ENCODE assay signal across 36 cellular contexts in the genomic region with DNA sequence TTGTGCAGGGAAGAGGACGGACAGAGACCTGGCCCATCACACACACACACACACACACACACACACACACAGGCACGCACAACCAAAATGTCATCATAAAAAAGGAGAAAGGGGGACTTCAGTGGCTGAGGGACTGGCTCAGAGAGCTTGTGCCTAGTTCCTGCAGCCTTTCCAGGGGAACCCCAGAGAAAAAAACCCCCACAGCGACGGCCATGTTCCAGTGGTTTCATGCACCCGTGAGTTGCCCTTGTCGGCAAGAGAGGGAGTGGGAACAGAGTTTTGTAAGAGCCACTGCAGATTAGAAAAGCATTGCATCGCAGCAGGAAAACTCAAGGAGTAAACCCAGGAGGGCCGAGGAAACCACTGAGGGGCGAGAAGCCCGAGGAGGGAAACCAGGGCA.
"Had no signal": no experiment of that assay in that cellular context is flagged by ENCODE, and none has a peak within 500 bp of the region (broad histone marks: within the 10 kb centered on the region; RNA-seq: fewer than 3 reads in every experiment).

No MANE protein-coding gene starts in this region.

- H3K4me1 ChIP-seq: adrenal gland, body of pancreas, heart right ventricle had no signal

- H3K4me1 Mint-ChIP-seq: activated B cell treated with CpG ODN at 0.5 μM for 24 hours; activated naive CD4-positive, alpha-beta T cell treated with anti-CD3 and anti-CD28 coated beads, Interleukin-2, amount 50 U/mL, for 24 hours; activated naive CD8-positive, alpha-beta T cell treated with anti-CD3 and anti-CD28 coated beads for 36 hours; activated naive CD8-positive, alpha-beta T cell treated with anti-CD3 and anti-CD28 coated beads, Interleukin-2, amount 50 U/mL, for 24 hours; T-helper 17 cell had no signal

- ATAC-seq: activated CD4-positive, CD25-positive, alpha-beta regulatory T cell treated with anti-CD3 and anti-CD28 coated beads, Interleukin-2, amount 50 U/mL, for 24 hours; activated CD8-positive, alpha-beta T cell treated with anti-CD3 and anti-CD28 coated beads for 36 hours; activated naive CD8-positive, alpha-beta T cell treated with anti-CD3 and anti-CD28 coated beads, Interleukin-2, amount 50 U/mL, for 24 hours; body of pancreas; effector memory CD8-positive, alpha-beta T cell; gastroesophageal sphincter; heart right ventricle; T-helper 17 cell had no signal

- H3K27ac Mint-ChIP-seq: activated B cell treated with CpG ODN at 0.5 μM for 24 hours; activated CD8-positive, alpha-beta T cell treated with anti-CD3 and anti-CD28 coated beads for 36 hours; activated naive CD4-positive, alpha-beta T cell treated with anti-CD3 and anti-CD28 coated beads for 36 hours; activated naive CD4-positive, alpha-beta T cell treated with anti-CD3 and anti-CD28 coated beads, Interleukin-2, amount 50 U/mL, for 24 hours; activated naive CD8-positive, alpha-beta T cell treated with anti-CD3 and anti-CD28 coated beads for 36 hours; activated naive CD8-positive, alpha-beta T cell treated with anti-CD3 and anti-CD28 coated beads, Interleukin-2, amount 50 U/mL, for 24 hours; activated T-helper 1 cell treated with anti-CD3 and anti-CD28 coated beads, Interleukin-12 subunit alpha, Interleukin-12 subunit beta, Interleukin-2, Interleukin-4 antibody, amounts not matched to agents 30 ng/mL and 10 ng/mL and 1 ng/mL, durations not matched to agents 14 hours and 24 hours and 36 hours; activated T-helper 2 cell treated with anti-CD3 and anti-CD28 coated beads, Interferon-gamma antibody, Interleukin-2, Interleukin-4, amounts not matched to agents 10 μg/mL and 5 μg/mL and 100 μg/mL, durations not matched to agents 14 hours and 24 hours and 36 hours; effector memory CD8-positive, alpha-beta T cell; T-helper 17 cell; T-helper 2 cell treated with Interferon-gamma antibody and Interleukin-4, amounts not matched to agents 5 μg/mL and 100 μg/mL, for 36 hours had no signal

- H3K9me3 ChIP-seq: adrenal gland, body of pancreas, esophagus squamous epithelium, gastroesophageal sphincter, heart right ventricle had no signal

- DNase-seq: activated B cell treated with CpG ODN at 0.5 μM for 24 hours; activated CD4-positive, alpha-beta T cell treated with anti-CD3 and anti-CD28 coated beads for 48 hours; activated CD4-positive, alpha-beta T cell treated with anti-CD3 and anti-CD28 coated beads, Interleukin-2, amount 50 U/mL, for 1 hour; activated CD4-positive, alpha-beta T cell treated with anti-CD3 and anti-CD28 coated beads, Interleukin-2, amount 50 U/mL, for 48 hours; activated CD8-positive, alpha-beta memory T cell treated with anti-CD3 and anti-CD28 coated beads for 24 hours; activated CD8-positive, alpha-beta T cell treated with anti-CD3 and anti-CD28 coated beads for 36 hours; activated effector memory CD4-positive, alpha-beta T cell treated with anti-CD3 and anti-CD28 coated beads, Interleukin-2, amount 50 U/mL, for 16 hours; activated naive CD4-positive, alpha-beta T cell treated with anti-CD3 and anti-CD28 coated beads for 36 hours; activated naive CD8-positive, alpha-beta T cell treated with anti-CD3 and anti-CD28 coated beads for 36 hours; activated naive CD8-positive, alpha-beta T cell treated with anti-CD3 and anti-CD28 coated beads, Interleukin-2, amount 50 U/mL, for 24 hours; activated T-cell treated with anti-CD3 and anti-CD28 coated beads, Interleukin-2, amount 50 U/mL, for 48 hours; adrenal gland; amygdala; aorta; body of pancreas; caudate nucleus; cortex of kidney; dermis blood vessel endothelial cell; effector CD4-positive, alpha-beta T cell; effector memory CD8-positive, alpha-beta T cell; esophagus squamous epithelium; foreskin melanocyte; heart right ventricle; T-helper 17 cell; T1000; WERI-Rb-1 had no signal

- FAIRE-seq: colon, endometrium, endothelial cell of umbilical vein had no signal

- H3K4me3 Mint-ChIP-seq: activated B cell treated with CpG ODN at 0.5 μM for 24 hours; activated CD8-positive, alpha-beta T cell treated with anti-CD3 and anti-CD28 coated beads for 36 hours; activated naive CD4-positive, alpha-beta T cell treated with anti-CD3 and anti-CD28 coated beads for 36 hours; activated naive CD4-positive, alpha-beta T cell treated with anti-CD3 and anti-CD28 coated beads, Interleukin-2, amount 50 U/mL, for 24 hours; activated naive CD8-positive, alpha-beta T cell treated with anti-CD3 and anti-CD28 coated beads for 36 hours; activated naive CD8-positive, alpha-beta T cell treated with anti-CD3 and anti-CD28 coated beads, Interleukin-2, amount 50 U/mL, for 24 hours; activated T-helper 1 cell treated with anti-CD3 and anti-CD28 coated beads, Interleukin-12 subunit alpha, Interleukin-12 subunit beta, Interleukin-2, Interleukin-4 antibody, amounts not matched to agents 30 ng/mL and 10 ng/mL and 1 ng/mL, durations not matched to agents 14 hours and 24 hours and 36 hours; effector memory CD8-positive, alpha-beta T cell; T-helper 17 cell; T-helper 2 cell treated with Interferon-gamma antibody and Interleukin-4, amounts not matched to agents 5 μg/mL and 100 μg/mL, for 36 hours had no signal

- H3K36me3 Mint-ChIP-seq: activated naive CD4-positive, alpha-beta T cell treated with anti-CD3 and anti-CD28 coated beads, Interleukin-2, amount 50 U/mL, for 24 hours; activated naive CD8-positive, alpha-beta T cell treated with anti-CD3 and anti-CD28 coated beads for 36 hours had no signal

- H3K27ac ChIP-seq: adrenal gland, body of pancreas, epithelial cell of prostate, esophagus squamous epithelium, gastroesophageal sphincter, heart right ventricle, WERI-Rb-1 had no signal

- H3K9me3 Mint-ChIP-seq: activated B cell treated with CpG ODN at 0.5 μM for 24 hours; activated CD8-positive, alpha-beta T cell treated with anti-CD3 and anti-CD28 coated beads for 36 hours; activated naive CD4-positive, alpha-beta T cell treated with anti-CD3 and anti-CD28 coated beads for 36 hours; activated naive CD4-positive, alpha-beta T cell treated with anti-CD3 and anti-CD28 coated beads, Interleukin-2, amount 50 U/mL, for 24 hours; activated naive CD8-positive, alpha-beta T cell treated with anti-CD3 and anti-CD28 coated beads for 36 hours; activated naive CD8-positive, alpha-beta T cell treated with anti-CD3 and anti-CD28 coated beads, Interleukin-2, amount 50 U/mL, for 24 hours; activated T-helper 1 cell treated with anti-CD3 and anti-CD28 coated beads, Interleukin-12 subunit alpha, Interleukin-12 subunit beta, Interleukin-2, Interleukin-4 antibody, amounts not matched to agents 30 ng/mL and 10 ng/mL and 1 ng/mL, durations not matched to agents 14 hours and 24 hours and 36 hours; activated T-helper 2 cell treated with anti-CD3 and anti-CD28 coated beads, Interferon-gamma antibody, Interleukin-2, Interleukin-4, amounts not matched to agents 10 μg/mL and 5 μg/mL and 100 μg/mL, durations not matched to agents 14 hours and 24 hours and 36 hours; effector memory CD8-positive, alpha-beta T cell; T-helper 2 cell treated with Interferon-gamma antibody and Interleukin-4, amounts not matched to agents 5 μg/mL and 100 μg/mL, for 36 hours had no signal

- H3K4me3 ChIP-seq: adrenal gland, body of pancreas, esophagus squamous epithelium, gastroesophageal sphincter, heart right ventricle had no signal

- H3K36me3 ChIP-seq: adrenal gland, esophagus squamous epithelium, gastroesophageal sphincter, heart right ventricle, WERI-Rb-1 had no signal

- H3K27me3 ChIP-seq: body of pancreas had no signal
